22 cellular contexts compared by ENCODE assay signal in the genomic region with DNA sequence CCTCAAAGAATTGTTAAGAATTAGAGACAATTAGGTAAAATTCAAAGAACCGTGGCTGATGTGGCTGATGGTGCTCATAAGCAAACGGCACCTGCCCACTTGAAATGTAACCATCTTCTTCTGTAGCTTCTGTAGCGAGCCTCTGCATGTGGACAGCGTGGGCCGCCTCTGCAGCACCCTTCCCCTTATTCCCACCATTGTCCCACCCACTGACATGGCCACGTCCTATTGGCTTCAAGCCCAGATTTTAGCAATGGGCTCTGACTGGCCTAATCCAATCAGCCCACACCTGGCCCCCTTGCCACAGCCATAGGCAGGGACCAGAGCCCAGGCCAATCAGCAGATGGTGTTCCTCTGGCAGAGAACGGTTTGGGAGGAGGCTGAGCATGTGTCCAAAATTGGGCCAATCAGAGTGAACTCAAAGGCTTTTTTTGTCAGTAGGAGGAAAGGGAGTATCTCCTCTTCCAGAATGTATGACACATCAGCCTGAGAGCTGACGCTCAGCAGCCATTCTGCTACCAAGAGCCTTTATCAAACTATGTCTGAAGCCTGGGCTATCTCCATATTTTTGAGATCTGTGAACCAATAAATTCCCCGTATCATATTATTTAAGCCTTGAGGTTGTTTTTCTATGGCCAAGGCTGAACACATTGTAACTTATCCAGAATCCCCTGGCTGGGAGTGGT.
"Had no signal": no experiment of that assay in that cellular context is flagged by ENCODE, and none has a peak within 500 bp of the region (broad histone marks: within the 10 kb centered on the region; RNA-seq: fewer than 3 reads in every experiment).

No MANE protein-coding gene starts in this region.

- DNase-seq: activated CD4-positive, alpha-beta T cell treated with anti-CD3 and anti-CD28 coated beads for 48 hours; activated CD8-positive, alpha-beta memory T cell treated with anti-CD3 and anti-CD28 coated beads, Interleukin-2, amount 50 U/mL, for 48 hours; activated CD8-positive, alpha-beta T cell treated with anti-CD3 and anti-CD28 coated beads for 36 hours; activated gamma-delta T cell; activated T-cell treated with anti-CD3 and anti-CD28 coated beads, Interleukin-2, amount 50 U/mL, for 72 hours; amniotic stem cell; foreskin fibroblast; glutamatergic neuron; hypothalamus; left ventricle myocardium superior; mesendoderm; natural killer cell; nucleus accumbens; stimulated activated CD4-positive, alpha-beta T cell treated with anti-CD3 and anti-CD28 coated beads, Interleukin-15, amount 100 ng/mL, for 24 hours; stimulated activated CD4-positive, alpha-beta T cell treated with anti-CD3 and anti-CD28 coated beads, Interleukin-4, amount 100 ng/mL, for 1 hour; stimulated activated naive B cell treated with anti-CD40 and anti-IgM and Interleukin-4, amounts not matched to agents 10 μg/mL and 1 μg/mL and 100 μg/mL, for 72 hours; thyroid gland; uterus had no signal

- H3K4me1 ChIP-seq: esophagus muscularis mucosa, right atrium auricular region, thyroid gland, uterus had no signal

- H3K36me3 ChIP-seq: esophagus muscularis mucosa, right atrium auricular region, thyroid gland, uterus had no signal

- H3K4me3 ChIP-seq: esophagus muscularis mucosa, right atrium auricular region, thyroid gland, uterus had no signal

- H3K27ac ChIP-seq: esophagus muscularis mucosa, right atrium auricular region, thyroid gland, uterus had no signal

- H3K9me3 ChIP-seq: esophagus muscularis mucosa, right atrium auricular region, thyroid gland, uterus had no signal

- H3K27me3 ChIP-seq: esophagus muscularis mucosa, right atrium auricular region, thyroid gland, uterus had no signal

- ATAC-seq: activated CD8-positive, alpha-beta T cell treated with anti-CD3 and anti-CD28 coated beads for 36 hours; activated naive CD4-positive, alpha-beta T cell treated with anti-CD3 and anti-CD28 coated beads, Interleukin-2, amount 50 U/mL, for 72 hours; activated T-cell treated with anti-CD3 and anti-CD28 coated beads, Interleukin-2, amount 50 U/mL, for 72 hours; left ventricle myocardium superior; natural killer cell; stimulated activated naive B cell treated with anti-CD40 and anti-IgM and Interleukin-4, amounts not matched to agents 10 μg/mL and 1 μg/mL and 100 μg/mL, for 72 hours; WTC11 had no signal
